ENCODE assay signal across 1 cellular context in genomic region chr9:29220852-29221251, GRCh38.
TF ChIP-seq lines count a peak whose summit lies in the region.

No MANE protein-coding gene starts in this region.

TF ChIP-seq in GM23338, 12 proteins besides CTCF, POLR2A, EP300 and RAD21 (continued from another document):
- TF ChIP-seq REST (IDR thresholded peaks at IDR 0.05; ENCODE audit: unreplicated experiment) = no peak
- no peak for TF ChIP-seq CREB1 (CRISPR knock-in tag; IDR thresholded peaks at IDR 0.05; ENCODE audit: low read depth)
- no peak for TF ChIP-seq ZNF462 (CRISPR knock-in tag; IDR thresholded peaks at IDR 0.05)
- no peak for TF ChIP-seq ZNF114 (CRISPR knock-in tag; IDR thresholded peaks at IDR 0.05)
- no peak for TF ChIP-seq EZH2phosphoT487 (IDR thresholded peaks at IDR 0.05; ENCODE audit: unreplicated experiment)
- no peak for TF ChIP-seq POLR2AphosphoS5 (IDR thresholded peaks at IDR 0.05; ENCODE audit: low read depth)
- TF ChIP-seq JUNB (IDR thresholded peaks at IDR 0.05; ENCODE audit: unreplicated experiment) = no peak
- no peak for TF ChIP-seq ZNF331 (CRISPR knock-in tag; IDR thresholded peaks at IDR 0.05; ENCODE audit: low read depth)
- no peak for TF ChIP-seq STAT1 (IDR thresholded peaks at IDR 0.05; ENCODE audit: unreplicated experiment)
